In genomic region chr5:129771058-129771838, GRCh38 we compare ENCODE assay signal across 8 cellular contexts. TPM values are rescaled to one million over a fixed set of nuclear protein-coding genes. Genes with fewer than 3 reads are reported as not detected.
A peak's percentile ranks its signal among the peaks of the same experiment; 100 is the strongest.
DNase-seq lines count a peak whose midpoint lies in the region; ATAC-seq lines count a peak whose summit lies in the region.

No MANE protein-coding gene starts in this region.

- H3K4me2 ChIP-seq in skeletal muscle satellite cell (ENCODE audit: low read length) = peak overlapping the region; percentile 45

- H3K4me1 ChIP-seq in skeletal muscle satellite cell (ENCODE audit: control insufficient read depth, insufficient read depth, low read length) = no peaks in the 10 kb centered on the region

- no peaks in the 10 kb centered on the region for H3K9me3 ChIP-seq in skeletal muscle satellite cell (replicated peaks; ENCODE audit: low read length)

- H3K36me3 ChIP-seq in skeletal muscle satellite cell (ENCODE audit: insufficient read depth, low read length) = no peaks in the 10 kb centered on the region

- H3K9ac ChIP-seq in skeletal muscle satellite cell (ENCODE audit: low read depth, low read length) = no peak overlapping the region

- no peak overlapping the region for H3K4me3 ChIP-seq in skeletal muscle satellite cell (ENCODE audit: low read length)

- intact Hi-C loops in left cardiac atrium (cut with DNase I) = loop anchor here (2.0 to 5.0 kb wide), 3 partner anchors 81 to 1341 kb away; no protein-coding TSS in a partner anchor

- H3K27me3 ChIP-seq in skeletal muscle satellite cell (ENCODE audit: control insufficient read depth, insufficient read depth, low read length) = no peaks in the 10 kb centered on the region

- DNase-seq in DMS53 treated with DMSO at 0.1 percent for 48 hours (lab: John Stamatoyannopoulos, UW; ENCODE audit: unreplicated experiment) (peak; percentile 62), RKO (ENCODE audit: low spot score) (peak; percentile 66), left cardiac atrium (peak; percentile 36), mesenteric fat pad (ENCODE audit: low spot score) (no peak)
- DNase-seq in activated naive CD8-positive, alpha-beta T cell treated with anti-CD3 and anti-CD28 coated beads, Interleukin-2, amount 50 U/mL, for 16 hours (ENCODE audit: low read depth, low spot score) = peak; percentile 4

- ATAC-seq in GM19397 (IDR thresholded peaks at IDR 0.05; ENCODE audit: unreplicated experiment) = peak; percentile 74
- peak; percentile 62 for ATAC-seq in HG03521 (IDR thresholded peaks at IDR 0.05; ENCODE audit: unreplicated experiment)
- peak; percentile 53 to 68 for ATAC-seq in left cardiac atrium

RNA-seq across cellular contexts. Expression of gene MINAR2, which starts 23.4 kb away (rescaled TPM):
- total RNA-seq in left cardiac atrium (not detected), mesenteric fat pad (not detected)
- not detected in 2 replicates for total RNA-seq in skeletal muscle satellite cell (2012; rRNA removed)
